8 cellular contexts compared by ENCODE assay signal in the genomic region with DNA sequence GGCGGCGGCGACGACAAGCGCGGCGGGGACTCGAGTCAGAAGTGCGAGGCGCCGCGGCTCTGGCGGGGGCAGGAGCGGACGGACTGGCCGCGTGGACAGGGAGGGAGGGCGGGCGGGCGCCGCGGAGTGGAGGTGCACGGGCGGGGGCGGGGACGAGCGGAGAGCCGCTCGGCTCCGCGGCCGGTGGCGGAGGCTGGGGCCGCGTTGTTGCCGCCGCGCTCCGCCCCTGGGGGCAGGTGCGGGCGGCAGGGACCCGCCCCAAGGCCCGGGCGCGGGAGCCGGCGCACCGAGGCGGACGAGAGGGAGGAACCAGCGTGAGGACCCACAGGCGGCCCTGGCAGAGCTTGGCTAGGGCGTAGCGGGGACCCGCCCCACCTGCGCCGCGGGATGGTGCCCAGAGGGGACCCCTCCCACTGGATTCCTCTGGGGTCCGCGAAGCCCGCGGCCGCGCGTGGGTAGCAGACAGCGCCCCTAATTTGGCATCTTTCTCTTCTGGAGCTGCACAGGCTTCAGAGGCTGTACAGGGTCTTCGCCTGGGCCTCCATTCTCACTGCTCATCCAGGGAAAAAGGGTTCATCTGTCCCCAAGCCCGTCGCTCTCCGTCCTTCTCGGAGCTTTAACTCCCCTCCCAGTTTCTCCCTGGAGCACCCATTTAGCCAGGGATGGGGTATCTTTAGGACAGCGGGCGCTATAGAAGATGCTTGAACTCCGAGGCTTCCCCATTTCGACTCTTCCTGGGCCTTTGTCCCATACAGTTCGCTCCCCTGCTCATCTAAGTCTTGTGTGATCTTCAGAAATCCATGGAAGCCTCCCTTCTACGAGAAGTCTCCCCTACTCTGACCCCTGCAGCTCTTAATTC. TPM values are rescaled to one million over a fixed set of nuclear protein-coding genes. Genes with fewer than 3 reads are reported as not detected.
DNase-seq lines count a peak whose midpoint lies in the region; ATAC-seq and TF ChIP-seq lines count a peak whose summit lies in the region.

A gene (minus strand): TSS at position 45 of the 859 bp plus-strand sequence.

- peak within 1 kb of the TSS in 1 of 4 donors; percentile 57 for H3K27ac ChIP-seq in Peyer's patch
- peak within 1 kb of the TSS; percentile 68 for H3K27ac ChIP-seq in lower lobe of right lung
- no peak within 1 kb of the TSS for H3K27ac ChIP-seq in temporal lobe (ENCODE audit: low read depth, low read length)

- H3K9me3 ChIP-seq in Peyer's patch, result no peaks in the 10 kb centered on the region
- no peaks in the 10 kb centered on the region for H3K9me3 ChIP-seq in lower lobe of right lung

- ATAC-seq in HG02610 (IDR thresholded peaks at IDR 0.05; ENCODE audit: unreplicated experiment) (peak; percentile 58), lower lobe of right lung (peak; percentile 89 to 91), GM19467 (IDR thresholded peaks at IDR 0.05; ENCODE audit: unreplicated experiment) (no peak)
- ATAC-seq in central memory CD8-positive, alpha-beta T cell (replicated peaks; ENCODE audit: extremely low read depth, poor library complexity, severe bottlenecking), result peak; percentile 44

- peak within 1 kb of the TSS; percentile 76 for H3K4me3 Mint-ChIP-seq in central memory CD8-positive, alpha-beta T cell

- peak; percentile 49 for DNase-seq in GM03348 (ENCODE audit: low spot score)
- peak in 1 of 3 donors; percentile 59 for DNase-seq in Peyer's patch
- DNase-seq in central memory CD8-positive, alpha-beta T cell (ENCODE audit: low spot score in 2 of 2), result no peak
- DNase-seq in lower lobe of right lung, result peak; percentile 56
- no peak for DNase-seq in NCI-H446 (lab: John Stamatoyannopoulos, UW)

- TF ChIP-seq POLR2A in Peyer's patch (IDR thresholded peaks at IDR 0.05), result no peak

- peaks cover 69% of the 10 kb centered on the region for H3K27me3 Mint-ChIP-seq in central memory CD8-positive, alpha-beta T cell

- H3K36me3 ChIP-seq in Peyer's patch (no peaks in the 10 kb centered on the region), lower lobe of right lung (no peaks in the 10 kb centered on the region)

- H3K27ac Mint-ChIP-seq in central memory CD8-positive, alpha-beta T cell (ENCODE audit: low read depth), result no peak within 1 kb of the TSS

- peaks cover 3% of the 10 kb centered on the region for H3K36me3 Mint-ChIP-seq in central memory CD8-positive, alpha-beta T cell (ENCODE audit: insufficient read depth)

- intact Hi-C loops in lower lobe of right lung (cut with DNase I), result no loop called here

- H3K4me1 ChIP-seq in Peyer's patch (peaks cover 0 to 16% (median 5%) of the 10 kb centered on the region in 4 donors), lower lobe of right lung (peaks cover 18% of the 10 kb centered on the region)

- peaks cover 24% of the 10 kb centered on the region for H3K4me1 Mint-ChIP-seq in central memory CD8-positive, alpha-beta T cell

- H3K4me3 ChIP-seq in Peyer's patch, result peak within 1 kb of the TSS; percentile 37 to 63 (median 48)
- H3K4me3 ChIP-seq in lower lobe of right lung, result peak within 1 kb of the TSS; percentile 60

- TF ChIP-seq CTCF in Peyer's patch (IDR thresholded peaks at IDR 0.05) (no peak), lower lobe of right lung (IDR thresholded peaks at IDR 0.05) (no peak)

- no peaks in the 10 kb centered on the region for H3K9me3 Mint-ChIP-seq in central memory CD8-positive, alpha-beta T cell

- peaks cover 0 to 25% of the 10 kb centered on the region in 2 donors for H3K27me3 ChIP-seq in Peyer's patch
- peaks cover 45% of the 10 kb centered on the region for H3K27me3 ChIP-seq in lower lobe of right lung (ENCODE audit: low read depth)

RNA-seq across cellular contexts. Expression of the gene that starts here (rescaled TPM):
- total RNA-seq in Peyer's patch (1 to 10 TPM in 1 of 4 donors, not detected in 3; 1.7 TPM), lower lobe of right lung (31.9 TPM), temporal lobe (13.3 TPM)

Comparison
In these comparisons a context has a peak if more than half of its experiments do, and no peak if none do; other contexts are left out.
1. DNase-seq: peak in GM03348 (single experiment) and lower lobe of right lung (single experiment); none in central memory CD8-positive, alpha-beta T cell (0 of 2) and NCI-H446 (0 of 2).